8 cellular contexts compared by ENCODE assay signal in the genomic region with DNA sequence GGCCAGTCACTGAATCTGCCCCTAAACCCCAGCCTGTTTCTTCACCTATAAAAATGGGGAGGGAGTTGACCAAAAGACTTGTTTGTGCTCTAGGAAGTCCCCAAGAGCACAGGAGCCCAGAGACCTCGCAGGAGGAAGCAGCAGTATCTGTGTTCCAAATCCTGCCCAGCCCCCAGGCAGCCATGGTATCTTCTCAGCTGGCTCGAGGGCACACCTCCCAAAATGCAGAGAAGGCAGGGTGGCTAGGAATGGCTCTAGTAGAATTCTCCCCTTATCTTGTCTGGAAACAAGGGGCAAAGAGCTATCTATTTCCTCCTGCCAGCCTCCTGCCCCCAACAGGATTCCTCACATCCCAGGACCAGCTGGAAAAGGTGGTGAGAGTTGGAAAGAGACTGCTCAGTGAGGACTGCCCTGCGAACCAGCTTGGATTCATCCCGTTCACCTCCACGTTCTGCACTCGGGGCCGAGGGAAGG. TPM values are rescaled to one million over a fixed set of nuclear protein-coding genes. Genes with fewer than 3 reads are reported as not detected.
DNase-seq lines count a peak whose midpoint lies in the region; ATAC-seq and FAIRE-seq lines count a peak whose summit lies in the region.

No MANE protein-coding gene starts in this region.

- in situ Hi-C loops in GM23248 (cut with MboI) = no loop called here

- H2AFZ ChIP-seq in GM23248 = peak overlapping the region; percentile 74

- no peaks in the 10 kb centered on the region for H3K79me2 ChIP-seq in GM23248 (ENCODE audit: insufficient read depth)

- no peak for FAIRE-seq in HTR-8/SVneo (lab: Jason Lieb, UNC)

- H3K9me2 ChIP-seq in GM23248 (ENCODE audit: insufficient read depth) = no peaks in the 10 kb centered on the region

- H3F3A ChIP-seq in GM23248 (ENCODE audit: insufficient read depth) = 0 out of 2 replicates have a peak, but pooled peaks cover 5% of the 10 kb centered on the region

- H3K9me3 ChIP-seq in GM23248 (ENCODE audit: low read depth) = no peaks in the 10 kb centered on the region
- H3K9me3 ChIP-seq in esophagus (ENCODE audit: control insufficient read depth in 2 of 2, insufficient read depth in 1 of 2, low read depth in 1 of 2, low read length in 1 of 2) = no peaks in the 10 kb centered on the region

- H3K4me3 ChIP-seq in GM23248 = no peak overlapping the region
- H3K4me3 ChIP-seq in esophagus (ENCODE audit: low read depth in 1 of 2, low read length in 2 of 2) = no peak overlapping the region

- H4K20me1 ChIP-seq in GM23248 (ENCODE audit: insufficient read depth) = no peaks in the 10 kb centered on the region

- peak overlapping the region; percentile 67; the same call in 1 of the 2 replicates for H3K27ac ChIP-seq in GM23248
- peak overlapping the region; percentile 82 to 86 for H3K27ac ChIP-seq in esophagus (ENCODE audit: low read depth in 2 of 2, low read length in 1 of 2)

- ATAC-seq in GM19452 (IDR thresholded peaks at IDR 0.05; ENCODE audit: unreplicated experiment) = no peak

- no peak overlapping the region for H3K4me2 ChIP-seq in GM23248 (ENCODE audit: unreplicated experiment)

- H3K36me3 ChIP-seq in GM23248 (ENCODE audit: low read depth) (no peaks in the 10 kb centered on the region), esophagus (ENCODE audit: control insufficient read depth in 2 of 2, insufficient read depth in 2 of 2, low read length in 1 of 2) (no peaks in the 10 kb centered on the region)

- H3K27me3 ChIP-seq in GM23248 (replicated peaks; ENCODE audit: insufficient read depth) (no peaks in the 10 kb centered on the region), esophagus (ENCODE audit: control insufficient read depth in 1 of 2, insufficient read depth in 2 of 2, low read length in 2 of 2) (no peaks in the 10 kb centered on the region)

- WGBS in GM23248 (ENCODE audit: low coverage in 1 of 2, low lambda C conversion rate in 2 of 2, missing lambda C conversion rate in 2 of 2), 2 experiments = 42 to 44% methylated on average over 7 of the region's 7 CpGs
- WGBS in esophagus, 2 donors = 41 to 49% methylated on average over 7 of the region's 7 CpGs

- DNase-seq in GM23248 (no peak), UCSD-AML1 (lab: John Stamatoyannopoulos, UW; ENCODE audit: unreplicated experiment) (peak; percentile 68), DMS153 (lab: John Stamatoyannopoulos, UW) (no peak), HTR-8/SVneo (ENCODE audit: insufficient read length, low spot score) (no peak), dermis blood vessel endothelial cell (no peak)
- peak; percentile 31 to 42 for DNase-seq in stimulated activated CD4-positive, alpha-beta T cell treated with anti-CD3 and anti-CD28 coated beads, Interleukin-1b, Interleukin-23, amount 100 ng/mL, for 4 hours (ENCODE audit: low read depth in 2 of 2)

- no peak overlapping the region for H3K9ac ChIP-seq in GM23248

- H3K4me1 ChIP-seq in GM23248 (ENCODE audit: insufficient read depth) (peaks cover 41% of the 10 kb centered on the region), esophagus (ENCODE audit: control insufficient read depth in 2 of 2, insufficient read depth in 2 of 2, low read length in 1 of 2) (peaks cover 5 to 6% of the 10 kb centered on the region in 2 donors)

RNA-seq across cellular contexts. Expression of a gene that starts 8.6 kb away (rescaled TPM):
- under 0.01 and 0.76 TPM in 2 replicates for total RNA-seq in GM23248 (2014; rRNA removed; shearing (Covaris generic))
- polyA plus RNA-seq in GM23248 (2016; fragmentation: Nextera tagmentation; extraction: Ambion mirVana) (0.63 and 1.0 TPM in 2 replicates), esophagus (10 to 100 TPM in 1 of 2 donors, 1 to 10 TPM in 1; 7.3 to 14.9 TPM)
- under 0.01 and 0.14 TPM in 2 replicates for total RNA-seq in dermis blood vessel endothelial cell

RNA-seq across cellular contexts. Expression of a gene that starts 14.8 kb away (rescaled TPM):
- total RNA-seq in GM23248 (2014; rRNA removed; shearing (Covaris generic)) = 48.7 and 57.1 TPM in 2 replicates
- polyA plus RNA-seq in GM23248 (2016; fragmentation: Nextera tagmentation; extraction: Ambion mirVana) (88.7 and 92.1 TPM in 2 replicates), esophagus (10 to 100 TPM; 39.9 to 80.8 TPM)
- total RNA-seq in dermis blood vessel endothelial cell = 39.0 and 53.6 TPM in 2 replicates

RNA-seq across cellular contexts. Expression of a gene that starts 56.4 kb away (rescaled TPM):
- 0.38 TPM in 1 of 2 replicates, not detected in the other for total RNA-seq in GM23248 (2014; rRNA removed; shearing (Covaris generic))
- polyA plus RNA-seq in GM23248 (2016; fragmentation: Nextera tagmentation; extraction: Ambion mirVana) (not detected in 2 replicates), esophagus (under 1 TPM in 1 of 2 donors, not detected in 1; 0.02 TPM)
- not detected in 2 replicates for total RNA-seq in dermis blood vessel endothelial cell

Comparison
In these comparisons a context has a peak if more than half of its experiments do, and no peak if none do; other contexts are left out.
1. DNase-seq: peak in UCSD-AML1 (single experiment) and stimulated activated CD4-positive, alpha-beta T cell treated with anti-CD3 and anti-CD28 coated beads, Interleukin-1b, Interleukin-23, amount 100 ng/mL, for 4 hours (2 of 2); none in GM23248 (single experiment), DMS153 (single experiment), HTR-8/SVneo (single experiment) and dermis blood vessel endothelial cell (single experiment).